In genomic region chr19:14391156-14391821, GRCh38 we compare ENCODE assay signal across 1 cellular context.
TF ChIP-seq lines count a peak whose summit lies in the region.

No MANE protein-coding gene starts in this region.

TF ChIP-seq in K562, 482 proteins besides CTCF, POLR2A, EP300 and RAD21 (continued from another document and continues in another):
- no peak for TF ChIP-seq ATF2 (CRISPR knock-in tag; IDR thresholded peaks at IDR 0.05)
- peak; percentile 86 for TF ChIP-seq ZNF589 (CRISPR knock-in tag; IDR thresholded peaks at IDR 0.05; ENCODE audit: low read depth)
- no peak for TF ChIP-seq ETV1 (tag; conservative IDR thresholded peaks at IDR 0.05; ENCODE audit: low read depth)
- no peak; the same call in 1 of the 2 replicates for TF ChIP-seq BCL6 (CRISPR knock-in tag; IDR thresholded peaks at IDR 0.05)
- peak; percentile 29; the same call in 1 of the 2 replicates for TF ChIP-seq ZNF24 (IDR thresholded peaks at IDR 0.05)
- no peak for TF ChIP-seq TCFL5 (CRISPR knock-in tag; conservative IDR thresholded peaks at IDR 0.05)
- no peak for TF ChIP-seq ZNF445 (CRISPR knock-in tag; IDR thresholded peaks at IDR 0.05; ENCODE audit: low read depth)
- no peak for TF ChIP-seq ZFPM2 (CRISPR knock-in tag; IDR thresholded peaks at IDR 0.05)
- TF ChIP-seq ZNF764 (CRISPR knock-in tag; IDR thresholded peaks at IDR 0.05; ENCODE audit: low read depth), result no peak
- no peak for TF ChIP-seq HOXB6 (CRISPR knock-in tag; IDR thresholded peaks at IDR 0.05; ENCODE audit: borderline replicate concordance)
- TF ChIP-seq RBM25 (IDR thresholded peaks at IDR 0.05; ENCODE audit: low read depth, low read length, severe bottlenecking), result peak; percentile 39
- TF ChIP-seq MITF (IDR thresholded peaks at IDR 0.05), result peak; percentile 17; the same call in 1 of the 2 replicates
- TF ChIP-seq LEF1 (IDR thresholded peaks at IDR 0.05), result peak; percentile 51; the same call in 1 of the 2 replicates
- TF ChIP-seq EWSR1 (IDR thresholded peaks at IDR 0.05; ENCODE audit: borderline replicate concordance, low read depth, partially characterized antibody), result no peak
- no peak for TF ChIP-seq ZNF232 (CRISPR knock-in tag; IDR thresholded peaks at IDR 0.05)
- peak in 1 of 2 experiments; percentile 76; a peak in 2 of 4 replicates for TF ChIP-seq MAZ (CRISPR knock-in tag; conservative IDR thresholded peaks at IDR 0.05 in 1 of 2, IDR thresholded peaks at IDR 0.05 in 1 of 2)
- peak; percentile 64 for TF ChIP-seq HDAC3 (IDR thresholded peaks at IDR 0.05; ENCODE audit: borderline replicate concordance, partially characterized antibody)
- TF ChIP-seq MIER1 (IDR thresholded peaks at IDR 0.05; ENCODE audit: low read depth), result no peak
- peak; percentile 86 for TF ChIP-seq STAT5A (IDR thresholded peaks at IDR 0.05; ENCODE audit: borderline replicate concordance, low read length)
- TF ChIP-seq KDM2B (CRISPR knock-in tag; IDR thresholded peaks at IDR 0.05), result no peak
- no peak for TF ChIP-seq ZNF507 (tag; conservative IDR thresholded peaks at IDR 0.05)
- TF ChIP-seq SREBF1 (IDR thresholded peaks at IDR 0.05; ENCODE audit: borderline replicate concordance, low read depth, low read length), result no peak
- TF ChIP-seq ZNF583 (CRISPR knock-in tag; IDR thresholded peaks at IDR 0.05), result 0 out of 2 replicates have a peak, but pooled peaks have one; percentile 36
- TF ChIP-seq, protein P1, sequence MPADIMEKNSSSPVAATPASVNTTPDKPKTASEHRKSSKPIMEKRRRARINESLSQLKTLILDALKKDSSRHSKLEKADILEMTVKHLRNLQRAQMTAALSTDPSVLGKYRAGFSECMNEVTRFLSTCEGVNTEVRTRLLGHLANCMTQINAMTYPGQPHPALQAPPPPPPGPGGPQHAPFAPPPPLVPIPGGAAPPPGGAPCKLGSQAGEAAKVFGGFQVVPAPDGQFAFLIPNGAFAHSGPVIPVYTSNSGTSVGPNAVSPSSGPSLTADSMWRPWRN (IDR thresholded peaks at IDR 0.05; ENCODE audit: low read depth), result 0 out of 2 replicates have a peak, but pooled peaks have one; percentile 61
- TF ChIP-seq ZNF408 (CRISPR knock-in tag; IDR thresholded peaks at IDR 0.05; ENCODE audit: low read depth), result no peak
- peak in 1 of 2 experiments; percentile 75; a peak in 2 of 4 replicates for TF ChIP-seq TBL1XR1 (IDR thresholded peaks at IDR 0.05; ENCODE audit: low read length in 2 of 2)
- TF ChIP-seq, protein P2, sequence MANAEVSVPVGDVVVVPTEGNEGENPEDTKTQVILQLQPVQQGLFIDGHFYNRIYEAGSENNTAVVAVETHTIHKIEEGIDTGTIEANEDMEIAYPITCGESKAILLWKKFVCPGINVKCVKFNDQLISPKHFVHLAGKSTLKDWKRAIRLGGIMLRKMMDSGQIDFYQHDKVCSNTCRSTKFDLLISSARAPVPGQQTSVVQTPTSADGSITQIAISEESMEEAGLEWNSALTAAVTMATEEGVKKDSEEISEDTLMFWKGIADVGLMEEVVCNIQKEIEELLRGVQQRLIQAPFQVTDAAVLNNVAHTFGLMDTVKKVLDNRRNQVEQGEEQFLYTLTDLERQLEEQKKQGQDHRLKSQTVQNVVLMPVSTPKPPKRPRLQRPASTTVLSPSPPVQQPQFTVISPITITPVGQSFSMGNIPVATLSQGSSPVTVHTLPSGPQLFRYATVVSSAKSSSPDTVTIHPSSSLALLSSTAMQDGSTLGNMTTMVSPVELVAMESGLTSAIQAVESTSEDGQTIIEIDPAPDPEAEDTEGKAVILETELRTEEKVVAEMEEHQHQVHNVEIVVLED (CRISPR knock-in tag; IDR thresholded peaks at IDR 0.05), result no peak
- no peak for TF ChIP-seq SPI1 (IDR thresholded peaks at IDR 0.05; ENCODE audit: borderline replicate concordance, low read depth, low read length)
- no peak for TF ChIP-seq MXI1 (IDR thresholded peaks at IDR 0.05; ENCODE audit: low read depth, low read length)
- no peak for TF ChIP-seq ETV5 (CRISPR knock-in tag; IDR thresholded peaks at IDR 0.05; ENCODE audit: low read depth)
- TF ChIP-seq, protein P3, sequence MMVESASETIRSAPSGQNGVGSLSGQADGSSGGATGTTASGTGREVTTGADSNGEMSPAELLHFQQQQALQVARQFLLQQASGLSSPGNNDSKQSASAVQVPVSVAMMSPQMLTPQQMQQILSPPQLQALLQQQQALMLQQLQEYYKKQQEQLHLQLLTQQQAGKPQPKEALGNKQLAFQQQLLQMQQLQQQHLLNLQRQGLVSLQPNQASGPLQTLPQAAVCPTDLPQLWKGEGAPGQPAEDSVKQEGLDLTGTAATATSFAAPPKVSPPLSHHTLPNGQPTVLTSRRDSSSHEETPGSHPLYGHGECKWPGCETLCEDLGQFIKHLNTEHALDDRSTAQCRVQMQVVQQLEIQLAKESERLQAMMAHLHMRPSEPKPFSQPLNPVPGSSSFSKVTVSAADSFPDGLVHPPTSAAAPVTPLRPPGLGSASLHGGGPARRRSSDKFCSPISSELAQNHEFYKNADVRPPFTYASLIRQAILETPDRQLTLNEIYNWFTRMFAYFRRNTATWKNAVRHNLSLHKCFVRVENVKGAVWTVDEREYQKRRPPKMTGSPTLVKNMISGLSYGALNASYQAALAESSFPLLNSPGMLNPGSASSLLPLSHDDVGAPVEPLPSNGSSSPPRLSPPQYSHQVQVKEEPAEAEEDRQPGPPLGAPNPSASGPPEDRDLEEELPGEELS (CRISPR knock-in tag; IDR thresholded peaks at IDR 0.05; ENCODE audit: borderline replicate concordance), result no peak
- no peak for TF ChIP-seq ZNF23 (CRISPR knock-in tag; IDR thresholded peaks at IDR 0.05)
- peak; percentile 48; the same call in 1 of the 2 replicates for TF ChIP-seq BHLHE40 (IDR thresholded peaks at IDR 0.05; ENCODE audit: low read length)
- peak; percentile 24; the same call in 1 of the 2 replicates for TF ChIP-seq ZNF263 (CRISPR knock-in tag; IDR thresholded peaks at IDR 0.05; ENCODE audit: borderline replicate concordance)
- TF ChIP-seq ZNF639 (CRISPR knock-in tag; conservative IDR thresholded peaks at IDR 0.05 in 1 of 2, IDR thresholded peaks at IDR 0.05 in 1 of 2), result 0 out of 4 replicates have a peak, but pooled peaks of 1 of the 2 experiments have one; percentile 38
- no peak for TF ChIP-seq SIRT6 (IDR thresholded peaks at IDR 0.05; ENCODE audit: low read depth, low read length)
- TF ChIP-seq ZNF384 (IDR thresholded peaks at IDR 0.05; ENCODE audit: low read depth, low read length), result 0 out of 2 replicates have a peak, but pooled peaks have one; percentile 25
- TF ChIP-seq ZNF766 (CRISPR knock-in tag; conservative IDR thresholded peaks at IDR 0.05), result peak; percentile 77; the same call in 1 of the 2 replicates
- no peak for TF ChIP-seq CBX8 (IDR thresholded peaks at IDR 0.05; ENCODE audit: borderline replicate concordance, extremely low read depth, low read depth, low read length, poor library complexity, severe bottlenecking)
- TF ChIP-seq XRCC3 (IDR thresholded peaks at IDR 0.05), result no peak
- TF ChIP-seq BRF1 (IDR thresholded peaks at IDR 0.05; ENCODE audit: borderline replicate concordance, extremely low read depth, insufficient read length), result no peak
- no peak for TF ChIP-seq HOMEZ (CRISPR knock-in tag; IDR thresholded peaks at IDR 0.05)
- TF ChIP-seq PHF21A (IDR thresholded peaks at IDR 0.05; ENCODE audit: borderline replicate concordance, low read depth), result no peak
- TF ChIP-seq, protein P4, sequence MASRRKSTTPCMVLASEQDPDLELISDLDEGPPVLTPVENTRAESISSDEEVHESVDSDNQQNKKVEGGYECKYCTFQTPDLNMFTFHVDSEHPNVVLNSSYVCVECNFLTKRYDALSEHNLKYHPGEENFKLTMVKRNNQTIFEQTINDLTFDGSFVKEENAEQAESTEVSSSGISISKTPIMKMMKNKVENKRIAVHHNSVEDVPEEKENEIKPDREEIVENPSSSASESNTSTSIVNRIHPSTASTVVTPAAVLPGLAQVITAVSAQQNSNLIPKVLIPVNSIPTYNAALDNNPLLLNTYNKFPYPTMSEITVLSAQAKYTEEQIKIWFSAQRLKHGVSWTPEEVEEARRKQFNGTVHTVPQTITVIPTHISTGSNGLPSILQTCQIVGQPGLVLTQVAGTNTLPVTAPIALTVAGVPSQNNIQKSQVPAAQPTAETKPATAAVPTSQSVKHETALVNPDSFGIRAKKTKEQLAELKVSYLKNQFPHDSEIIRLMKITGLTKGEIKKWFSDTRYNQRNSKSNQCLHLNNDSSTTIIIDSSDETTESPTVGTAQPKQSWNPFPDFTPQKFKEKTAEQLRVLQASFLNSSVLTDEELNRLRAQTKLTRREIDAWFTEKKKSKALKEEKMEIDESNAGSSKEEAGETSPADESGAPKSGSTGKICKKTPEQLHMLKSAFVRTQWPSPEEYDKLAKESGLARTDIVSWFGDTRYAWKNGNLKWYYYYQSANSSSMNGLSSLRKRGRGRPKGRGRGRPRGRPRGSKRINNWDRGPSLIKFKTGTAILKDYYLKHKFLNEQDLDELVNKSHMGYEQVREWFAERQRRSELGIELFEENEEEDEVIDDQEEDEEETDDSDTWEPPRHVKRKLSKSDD (conservative IDR thresholded peaks at IDR 0.05; ENCODE audit: low read length), result no peak
- TF ChIP-seq CTBP1 (IDR thresholded peaks at IDR 0.05; ENCODE audit: borderline replicate concordance), result peak; percentile 85
- no peak for TF ChIP-seq SRSF1 (IDR thresholded peaks at IDR 0.05; ENCODE audit: low read depth, low read length)
- no peak for TF ChIP-seq POLR2B (IDR thresholded peaks at IDR 0.05; ENCODE audit: low read depth, partially characterized antibody)
- TF ChIP-seq MTA3 (IDR thresholded peaks at IDR 0.05; ENCODE audit: borderline replicate concordance), result 0 out of 2 replicates have a peak, but pooled peaks have one; percentile 44
- no peak for TF ChIP-seq MYBL2 (IDR thresholded peaks at IDR 0.05; ENCODE audit: low read depth)
- TF ChIP-seq MYBL2 (CRISPR knock-in tag; IDR thresholded peaks at IDR 0.05; ENCODE audit: borderline replicate concordance), result no peak
- TF ChIP-seq, protein P5, sequence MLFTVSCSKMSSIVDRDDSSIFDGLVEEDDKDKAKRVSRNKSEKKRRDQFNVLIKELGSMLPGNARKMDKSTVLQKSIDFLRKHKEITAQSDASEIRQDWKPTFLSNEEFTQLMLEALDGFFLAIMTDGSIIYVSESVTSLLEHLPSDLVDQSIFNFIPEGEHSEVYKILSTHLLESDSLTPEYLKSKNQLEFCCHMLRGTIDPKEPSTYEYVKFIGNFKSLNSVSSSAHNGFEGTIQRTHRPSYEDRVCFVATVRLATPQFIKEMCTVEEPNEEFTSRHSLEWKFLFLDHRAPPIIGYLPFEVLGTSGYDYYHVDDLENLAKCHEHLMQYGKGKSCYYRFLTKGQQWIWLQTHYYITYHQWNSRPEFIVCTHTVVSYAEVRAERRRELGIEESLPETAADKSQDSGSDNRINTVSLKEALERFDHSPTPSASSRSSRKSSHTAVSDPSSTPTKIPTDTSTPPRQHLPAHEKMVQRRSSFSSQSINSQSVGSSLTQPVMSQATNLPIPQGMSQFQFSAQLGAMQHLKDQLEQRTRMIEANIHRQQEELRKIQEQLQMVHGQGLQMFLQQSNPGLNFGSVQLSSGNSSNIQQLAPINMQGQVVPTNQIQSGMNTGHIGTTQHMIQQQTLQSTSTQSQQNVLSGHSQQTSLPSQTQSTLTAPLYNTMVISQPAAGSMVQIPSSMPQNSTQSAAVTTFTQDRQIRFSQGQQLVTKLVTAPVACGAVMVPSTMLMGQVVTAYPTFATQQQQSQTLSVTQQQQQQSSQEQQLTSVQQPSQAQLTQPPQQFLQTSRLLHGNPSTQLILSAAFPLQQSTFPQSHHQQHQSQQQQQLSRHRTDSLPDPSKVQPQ (CRISPR knock-in tag; IDR thresholded peaks at IDR 0.05; ENCODE audit: borderline replicate concordance), result no peak
- 0 out of 2 replicates have a peak, but pooled peaks have one; percentile 54 for TF ChIP-seq MBD2 (IDR thresholded peaks at IDR 0.05; ENCODE audit: borderline replicate concordance, low read depth)
